In genomic region chr18:35290070-35290735, GRCh38 we compare ENCODE assay signal across 8 cellular contexts. TPM values are rescaled to one million over a fixed set of nuclear protein-coding genes. Genes with fewer than 3 reads are reported as not detected.
DNase-seq lines count a peak whose midpoint lies in the region; ATAC-seq lines count a peak whose summit lies in the region.

Gene ZSCAN30 (minus strand): TSS chr18:35290229. CDS start chr18:35264352, 25,877 bp downstream.

- H3K36me3 ChIP-seq in Karpas-422 (ENCODE audit: insufficient read depth, low read length) = peaks cover 45% of the 10 kb centered on the region
- H3K36me3 ChIP-seq in naive thymus-derived CD4-positive, alpha-beta T cell (ENCODE audit: control insufficient read depth in 2 of 3, insufficient read depth in 3 of 3, low read length in 3 of 3) = peaks cover 0 to 9% (median 0%) of the 10 kb centered on the region in 3 experiments

- no peaks in the 10 kb centered on the region for H3K9me2 ChIP-seq in Karpas-422 (replicated peaks; ENCODE audit: insufficient read depth, low read length)

- peak; percentile 88 for ATAC-seq in GM21825 (IDR thresholded peaks at IDR 0.05; ENCODE audit: unreplicated experiment)
- ATAC-seq in naive thymus-derived CD4-positive, alpha-beta T cell = peak; percentile 99
- ATAC-seq in stimulated activated naive B cell treated with anti-CD40 and anti-IgM and Interleukin-4, amounts not matched to agents 10 μg/mL and 1 μg/mL and 100 μg/mL, for 72 hours (replicated peaks) = peak; percentile 96 to 98

- peak within 1 kb of the TSS; percentile 87 for H2AFZ ChIP-seq in Karpas-422 (ENCODE audit: low read length)

- H3K27ac Mint-ChIP-seq in activated T-helper 1 cell treated with anti-CD3 and anti-CD28 coated beads, Interleukin-12 subunit alpha, Interleukin-12 subunit beta, Interleukin-2, Interleukin-4 antibody, amounts not matched to agents 30 ng/mL and 10 ng/mL and 1 ng/mL, durations not matched to agents 14 hours and 24 hours and 36 hours = peak within 1 kb of the TSS; percentile 99
- peak within 1 kb of the TSS; percentile 94 to 100 (median 98) for H3K27ac Mint-ChIP-seq in naive thymus-derived CD4-positive, alpha-beta T cell
- peak within 1 kb of the TSS; percentile 98 for H3K27ac Mint-ChIP-seq in stimulated activated naive B cell treated with anti-CD40 and anti-IgM and Interleukin-4, amounts not matched to agents 10 μg/mL and 1 μg/mL and 100 μg/mL, for 72 hours

- H3K9ac ChIP-seq in Karpas-422 (ENCODE audit: low read length) = peak within 1 kb of the TSS; percentile 98

- H3K4me3 ChIP-seq in Karpas-422 (ENCODE audit: low read length) = peak within 1 kb of the TSS; percentile 99
- H3K4me3 ChIP-seq in naive thymus-derived CD4-positive, alpha-beta T cell (ENCODE audit: low read length) = peak within 1 kb of the TSS; percentile 90

- H3K27ac ChIP-seq in Karpas-422 (ENCODE audit: low read length) = peak within 1 kb of the TSS; percentile 79
- H3K27ac ChIP-seq in naive thymus-derived CD4-positive, alpha-beta T cell (ENCODE audit: low read depth, low read length) = peak within 1 kb of the TSS; percentile 86

- peak within 1 kb of the TSS; percentile 100 for H3K4me3 Mint-ChIP-seq in activated T-helper 1 cell treated with anti-CD3 and anti-CD28 coated beads, Interleukin-12 subunit alpha, Interleukin-12 subunit beta, Interleukin-2, Interleukin-4 antibody, amounts not matched to agents 30 ng/mL and 10 ng/mL and 1 ng/mL, durations not matched to agents 14 hours and 24 hours and 36 hours
- H3K4me3 Mint-ChIP-seq in naive thymus-derived CD4-positive, alpha-beta T cell = peak within 1 kb of the TSS; percentile 97 to 99 (median 98)
- H3K4me3 Mint-ChIP-seq in stimulated activated naive B cell treated with anti-CD40 and anti-IgM and Interleukin-4, amounts not matched to agents 10 μg/mL and 1 μg/mL and 100 μg/mL, for 72 hours = peak within 1 kb of the TSS; percentile 96 to 97

- H3K9me3 Mint-ChIP-seq in activated T-helper 1 cell treated with anti-CD3 and anti-CD28 coated beads, Interleukin-12 subunit alpha, Interleukin-12 subunit beta, Interleukin-2, Interleukin-4 antibody, amounts not matched to agents 30 ng/mL and 10 ng/mL and 1 ng/mL, durations not matched to agents 14 hours and 24 hours and 36 hours = peaks cover 31% of the 10 kb centered on the region
- H3K9me3 Mint-ChIP-seq in naive thymus-derived CD4-positive, alpha-beta T cell = peaks cover 0 to 22% (median 3%) of the 10 kb centered on the region in 11 donors
- no peaks in the 10 kb centered on the region for H3K9me3 Mint-ChIP-seq in stimulated activated naive B cell treated with anti-CD40 and anti-IgM and Interleukin-4, amounts not matched to agents 10 μg/mL and 1 μg/mL and 100 μg/mL, for 72 hours

- H3K36me3 Mint-ChIP-seq in activated T-helper 1 cell treated with anti-CD3 and anti-CD28 coated beads, Interleukin-12 subunit alpha, Interleukin-12 subunit beta, Interleukin-2, Interleukin-4 antibody, amounts not matched to agents 30 ng/mL and 10 ng/mL and 1 ng/mL, durations not matched to agents 14 hours and 24 hours and 36 hours (ENCODE audit: low read depth) = peaks cover 44% of the 10 kb centered on the region
- peaks cover 0 to 50% (median 30%) of the 10 kb centered on the region in 5 donors for H3K36me3 Mint-ChIP-seq in naive thymus-derived CD4-positive, alpha-beta T cell
- H3K36me3 Mint-ChIP-seq in stimulated activated naive B cell treated with anti-CD40 and anti-IgM and Interleukin-4, amounts not matched to agents 10 μg/mL and 1 μg/mL and 100 μg/mL, for 72 hours = peaks cover 16 to 46% of the 10 kb centered on the region in 2 donors

- peaks cover 49% of the 10 kb centered on the region for H3K4me1 Mint-ChIP-seq in activated T-helper 1 cell treated with anti-CD3 and anti-CD28 coated beads, Interleukin-12 subunit alpha, Interleukin-12 subunit beta, Interleukin-2, Interleukin-4 antibody, amounts not matched to agents 30 ng/mL and 10 ng/mL and 1 ng/mL, durations not matched to agents 14 hours and 24 hours and 36 hours (ENCODE audit: low read depth)
- H3K4me1 Mint-ChIP-seq in naive thymus-derived CD4-positive, alpha-beta T cell = peaks cover 29 to 86% (median 75%) of the 10 kb centered on the region in 7 donors
- peaks cover 22 to 39% of the 10 kb centered on the region in 2 donors for H3K4me1 Mint-ChIP-seq in stimulated activated naive B cell treated with anti-CD40 and anti-IgM and Interleukin-4, amounts not matched to agents 10 μg/mL and 1 μg/mL and 100 μg/mL, for 72 hours

- H3K27me3 Mint-ChIP-seq in activated T-helper 1 cell treated with anti-CD3 and anti-CD28 coated beads, Interleukin-12 subunit alpha, Interleukin-12 subunit beta, Interleukin-2, Interleukin-4 antibody, amounts not matched to agents 30 ng/mL and 10 ng/mL and 1 ng/mL, durations not matched to agents 14 hours and 24 hours and 36 hours (ENCODE audit: insufficient read depth) = no peaks in the 10 kb centered on the region
- no peaks in the 10 kb centered on the region for H3K27me3 Mint-ChIP-seq in naive thymus-derived CD4-positive, alpha-beta T cell
- H3K27me3 Mint-ChIP-seq in stimulated activated naive B cell treated with anti-CD40 and anti-IgM and Interleukin-4, amounts not matched to agents 10 μg/mL and 1 μg/mL and 100 μg/mL, for 72 hours = no peaks in the 10 kb centered on the region

- peaks cover 19% of the 10 kb centered on the region for H3K4me1 ChIP-seq in Karpas-422 (ENCODE audit: low read length)
- H3K4me1 ChIP-seq in naive thymus-derived CD4-positive, alpha-beta T cell (ENCODE audit: control insufficient read depth in 2 of 2, insufficient read depth in 2 of 2, low read length in 2 of 2) = peaks cover 16 to 18% of the 10 kb centered on the region in 2 donors

- CTCF ChIA-PET in naive thymus-derived CD4-positive, alpha-beta T cell (lab: Charles Lee) = no interaction called here

- intact Hi-C loops in activated T-helper 1 cell treated with anti-CD3 and anti-CD28 coated beads, Interleukin-12 subunit alpha, Interleukin-12 subunit beta, Interleukin-2, Interleukin-4 antibody, amounts not matched to agents 30 ng/mL and 10 ng/mL and 1 ng/mL, durations not matched to agents 14 hours and 24 hours and 36 hours (cut with micrococcal nuclease) = loop anchor here (1.0 to 2.0 kb wide), 9 partner anchors 23 to 777 kb away; partner anchors contain the start of genes INO80C, RPRD1A, ZNF24 and ZNF396
- intact Hi-C loops in naive thymus-derived CD4-positive, alpha-beta T cell (cut with micrococcal nuclease) = loop anchor here (1.0 to 5.0 kb wide), 17 partner anchors 23 to 1539 kb away; partner anchors contain the start of genes ELP2 (in 2 of the 2), INO80C (in 2 of the 2), MAPRE2 (in 2 of the 2) and RMP24 (in 2 of the 2)

- H4K20me1 ChIP-seq in Karpas-422 (ENCODE audit: insufficient read depth, low read depth, low read length) = no peaks in the 10 kb centered on the region

- H3K4me2 ChIP-seq in Karpas-422 (ENCODE audit: low read depth, low read length, poor library complexity, severe bottlenecking) = peak within 1 kb of the TSS; percentile 88

- H3K27me3 ChIP-seq in Karpas-422 (ENCODE audit: low read length) = no peaks in the 10 kb centered on the region
- H3K27me3 ChIP-seq in naive thymus-derived CD4-positive, alpha-beta T cell (ENCODE audit: control insufficient read depth in 2 of 2, insufficient read depth in 2 of 2, low read length in 2 of 2) = no peaks in the 10 kb centered on the region

- POLR2A ChIA-PET in naive thymus-derived CD4-positive, alpha-beta T cell (lab: Charles Lee) = interaction anchor here (0.9 to 3.3 kb wide), 10 partner anchors 11 to 259 kb away, joined by 3 to 32 read pairs (median 4); partner anchors contain the start of genes INO80C, ZNF24 and ZNF397

- H3K79me2 ChIP-seq in Karpas-422 (ENCODE audit: low read length) = peaks cover 96% of the 10 kb centered on the region

- peaks cover 27% of the 10 kb centered on the region for H3K9me3 ChIP-seq in Karpas-422 (ENCODE audit: low read length)
- H3K9me3 ChIP-seq in naive thymus-derived CD4-positive, alpha-beta T cell (ENCODE audit: control insufficient read depth in 2 of 3, low read length in 3 of 3) = no peaks in the 10 kb centered on the region

- DNase-seq in DMS79 treated with DMSO at 0.1 percent for 48 hours (lab: John Stamatoyannopoulos, UW) (peak; percentile 91), Karpas-422 (peak; percentile 99), RKO (ENCODE audit: low spot score) (peak; percentile 95), fibroblast of gingiva (ENCODE audit: low read depth) (peak; percentile 96)
- DNase-seq in activated T-helper 1 cell treated with anti-CD3 and anti-CD28 coated beads, Interleukin-12 subunit alpha, Interleukin-12 subunit beta, Interleukin-2, Interleukin-4 antibody, amounts not matched to agents 30 ng/mL and 10 ng/mL and 1 ng/mL, durations not matched to agents 14 hours and 24 hours and 36 hours (ENCODE audit: low spot score) = peak; percentile 94
- peak; percentile 90 to 96 (median 94) for DNase-seq in naive thymus-derived CD4-positive, alpha-beta T cell
- DNase-seq in stimulated activated naive B cell treated with anti-CD40 and anti-IgM and Interleukin-4, amounts not matched to agents 10 μg/mL and 1 μg/mL and 100 μg/mL, for 72 hours = peak; percentile 96

RNA-seq across cellular contexts. Expression of gene ZSCAN30, which starts in this region (rescaled TPM):
- 22.0 and 27.4 TPM in 2 replicates for total RNA-seq in Karpas-422 (2014; rRNA removed; shearing (Covaris generic); ENCODE audit: low replicate concordance)
- total RNA-seq in activated T-helper 1 cell treated with anti-CD3 and anti-CD28 coated beads, Interleukin-12 subunit alpha, Interleukin-12 subunit beta, Interleukin-2, Interleukin-4 antibody, amounts not matched to agents 30 ng/mL and 10 ng/mL and 1 ng/mL, durations not matched to agents 14 hours and 24 hours and 36 hours = 10.2 and 11.0 TPM in 2 replicates
- total RNA-seq in naive thymus-derived CD4-positive, alpha-beta T cell = 10 to 100 TPM; 14.0 to 23.2 (median 20.8) TPM
- 1 to 10 TPM; 5.5 to 7.2 TPM for polyA plus RNA-seq in naive thymus-derived CD4-positive, alpha-beta T cell

Comparison
In these comparisons a context has a peak if more than half of its experiments do, and no peak if none do; other contexts are left out.
1. Peak in every context shown above with its lines: DNase-seq, ATAC-seq, H3K4me3 ChIP-seq and H3K27ac ChIP-seq.